ENCODE assay signal across 1 cellular context in genomic region chr15:70783610-70784021, GRCh38.
TF ChIP-seq lines count a peak whose summit lies in the region.

No MANE protein-coding gene starts in this region.

TF ChIP-seq in IMR-90, 13 proteins besides CTCF, POLR2A, EP300 and RAD21 (continued from another document):
- TF ChIP-seq, protein P1, sequence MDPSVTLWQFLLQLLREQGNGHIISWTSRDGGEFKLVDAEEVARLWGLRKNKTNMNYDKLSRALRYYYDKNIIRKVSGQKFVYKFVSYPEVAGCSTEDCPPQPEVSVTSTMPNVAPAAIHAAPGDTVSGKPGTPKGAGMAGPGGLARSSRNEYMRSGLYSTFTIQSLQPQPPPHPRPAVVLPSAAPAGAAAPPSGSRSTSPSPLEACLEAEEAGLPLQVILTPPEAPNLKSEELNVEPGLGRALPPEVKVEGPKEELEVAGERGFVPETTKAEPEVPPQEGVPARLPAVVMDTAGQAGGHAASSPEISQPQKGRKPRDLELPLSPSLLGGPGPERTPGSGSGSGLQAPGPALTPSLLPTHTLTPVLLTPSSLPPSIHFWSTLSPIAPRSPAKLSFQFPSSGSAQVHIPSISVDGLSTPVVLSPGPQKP (IDR thresholded peaks at IDR 0.05; ENCODE audit: borderline replicate concordance, low read depth, low read length) = no peak
- TF ChIP-seq CHD1 (IDR thresholded peaks at IDR 0.05; ENCODE audit: low read depth, low read length) = no peak
- no peak for TF ChIP-seq SMC3 (IDR thresholded peaks at IDR 0.05; ENCODE audit: low read depth, low read length)
- TF ChIP-seq, protein P2, sequence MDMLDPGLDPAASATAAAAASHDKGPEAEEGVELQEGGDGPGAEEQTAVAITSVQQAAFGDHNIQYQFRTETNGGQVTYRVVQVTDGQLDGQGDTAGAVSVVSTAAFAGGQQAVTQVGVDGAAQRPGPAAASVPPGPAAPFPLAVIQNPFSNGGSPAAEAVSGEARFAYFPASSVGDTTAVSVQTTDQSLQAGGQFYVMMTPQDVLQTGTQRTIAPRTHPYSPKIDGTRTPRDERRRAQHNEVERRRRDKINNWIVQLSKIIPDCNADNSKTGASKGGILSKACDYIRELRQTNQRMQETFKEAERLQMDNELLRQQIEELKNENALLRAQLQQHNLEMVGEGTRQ (IDR thresholded peaks at IDR 0.05; ENCODE audit: low read depth, low read length) = no peak
- no peak for TF ChIP-seq MAZ (IDR thresholded peaks at IDR 0.05; ENCODE audit: borderline replicate concordance, low read depth, low read length)
